Comparison of ENCODE assay signal across 8 cellular contexts in genomic region chrX:48801281-48802088, GRCh38. TPM values are rescaled to one million over a fixed set of nuclear protein-coding genes. Genes with fewer than 3 reads are reported as not detected.
DNase-seq lines count a peak whose midpoint lies in the region; ATAC-seq, FAIRE-seq and TF ChIP-seq lines count a peak whose summit lies in the region.

HDAC6 (plus strand) TSS chrX:48802067; CDS start chrX:48802693, 626 bp downstream.

- dilution Hi-C loops in keratinocyte (cut with MboI; ENCODE audit: extremely low pct_ligation_motif_present, low sequenced_read_pairs): no loop called here

- H4K20me1 ChIP-seq in keratinocyte (ENCODE audit: control insufficient read depth, extremely low read depth, insufficient read depth, low read length): no peaks in the 10 kb centered on the region

- H3K4me1 ChIP-seq in keratinocyte (ENCODE audit: control insufficient read depth, extremely low read depth, insufficient read depth, low read length): peaks cover 4% of the 10 kb centered on the region

- FAIRE-seq in keratinocyte (lab: Jason Lieb, UNC): no peak

- H2AFZ ChIP-seq in keratinocyte (ENCODE audit: control insufficient read depth, low read length): peak within 1 kb of the TSS; percentile 91

- peak within 1 kb of the TSS; percentile 94 for H3K27ac ChIP-seq in keratinocyte (ENCODE audit: control insufficient read depth, insufficient read depth, low read length)

- peak within 1 kb of the TSS; percentile 77 for H3K4me2 ChIP-seq in keratinocyte (ENCODE audit: control insufficient read depth, extremely low read depth, insufficient read depth, low read depth, low read length)

- peak within 1 kb of the TSS; percentile 94 for H3K9ac ChIP-seq in keratinocyte (ENCODE audit: control insufficient read depth, extremely low read depth, insufficient read depth, low read length)

- TF ChIP-seq CTCF in AG10803 (conservative IDR thresholded peaks at IDR 0.05; ENCODE audit: low read length) (no peak), keratinocyte (optimal IDR thresholded peaks at IDR 0.05 in 1 of 3, IDR thresholded peaks at IDR 0.05 in 1 of 3, conservative IDR thresholded peaks at IDR 0.05 in 1 of 3; ENCODE audit: extremely low read depth in 1 of 3, insufficient read depth in 2 of 3, low read length in 3 of 3) (no peak)

- H3K9me3 ChIP-seq in keratinocyte (ENCODE audit: control insufficient read depth, low read depth, low read length): no peaks in the 10 kb centered on the region

- DNase-seq in AG10803 (ENCODE audit: low read depth) (peak; percentile 99), NCI-H460 (ENCODE audit: extremely low read depth, low read depth) (peak; percentile 99), cerebellum (ENCODE audit: low spot score) (peak; percentile 95), keratinocyte (ENCODE audit: low read depth, low spot score) (peak; percentile 77)
- DNase-seq in activated CD4-positive, alpha-beta T cell treated with anti-CD3 and anti-CD28 coated beads for 1 hour: peak; percentile 92
- DNase-seq in stimulated activated CD4-positive, alpha-beta T cell treated with anti-CD3 and anti-CD28 coated beads, Interleukin-15, amount 100 ng/mL, for 1 hour (ENCODE audit: low read depth in 1 of 2, low spot score in 1 of 2): peak; percentile 85 to 87

- no peaks in the 10 kb centered on the region for H3K79me2 ChIP-seq in keratinocyte (ENCODE audit: control insufficient read depth, insufficient read depth, low read length)

- peak; percentile 88 for ATAC-seq in GM19043 (IDR thresholded peaks at IDR 0.05; ENCODE audit: low read depth, unreplicated experiment)
- ATAC-seq in HG03378 (IDR thresholded peaks at IDR 0.05; ENCODE audit: unreplicated experiment): peak; percentile 87

- peaks cover 0 to 1% of the 10 kb centered on the region in 2 experiments for H3K36me3 ChIP-seq in keratinocyte (ENCODE audit: control insufficient read depth in 2 of 2, extremely low read depth in 1 of 2, insufficient read depth in 2 of 2, low read length in 2 of 2)

- no peaks in the 10 kb centered on the region for H3K27me3 ChIP-seq in keratinocyte (ENCODE audit: control insufficient read depth, extremely low read depth, insufficient read depth, low read length)

- H3K9me1 ChIP-seq in keratinocyte (ENCODE audit: control insufficient read depth, extremely low read depth, insufficient read depth, low read length): no peaks in the 10 kb centered on the region

- H3K4me3 ChIP-seq in AG10803 (ENCODE audit: low read length): peak within 1 kb of the TSS; percentile 74
- H3K4me3 ChIP-seq in keratinocyte (ENCODE audit: control insufficient read depth in 2 of 3, extremely low read depth in 1 of 3, insufficient read depth in 2 of 3, low read depth in 1 of 3, low read length in 3 of 3): peak within 1 kb of the TSS; percentile 62 to 74 (median 71)

RNA-seq across cellular contexts. Expression of gene HDAC6, which starts in this region (rescaled TPM):
- total RNA-seq in NCI-H460 (2014; rRNA removed; shearing (Covaris generic)): 40.1 and 44.9 TPM in 2 replicates
- 148 and 188 TPM in 2 replicates for polyA plus RNA-seq in NCI-H460 (2014; cell fraction: nucleus; rRNA removed)
- total RNA-seq in cerebellum: 85.7 TPM
- 20.3 to 21.9 TPM (median 21.9 TPM) in 3 replicates for polyA plus RNA-seq in keratinocyte
- 22.5 TPM for polyA plus RNA-seq in keratinocyte (2011; ENCODE audit: low read depth)
- 9.2 and 9.9 TPM in 2 replicates for polyA plus RNA-seq in keratinocyte (2011; cell fraction: cytosol; rRNA removed)
- polyA plus RNA-seq in keratinocyte (2011; cell fraction: nucleus; rRNA removed): 78.6 and 91.5 TPM in 2 replicates
- 18.5 and 20.0 TPM in 2 replicates for polyA plus RNA-seq in keratinocyte (2012; ENCODE audit: low replicate concordance)
- 24.0 to 73.3 TPM (median 31.2 TPM) in 3 replicates for polyA minus RNA-seq in keratinocyte
- 15.7 TPM for polyA minus RNA-seq in keratinocyte (2011; cell fraction: cytosol; rRNA and poly(A)+ RNA removed)
- polyA minus RNA-seq in keratinocyte (2011; cell fraction: nucleus; rRNA and poly(A)+ RNA removed): 17.9 and 22.2 TPM in 2 replicates

Comparison
In these comparisons a context has a peak if more than half of its experiments do, and no peak if none do; other contexts are left out.
1. Peak in every context shown above with its lines: DNase-seq, ATAC-seq, H3K4me3 ChIP-seq and H3K27ac ChIP-seq.